ENCODE assay signal across 18 cellular contexts in genomic region chr10:46005383-46005782, GRCh38. TPM values are rescaled to one million over a fixed set of nuclear protein-coding genes. Genes with fewer than 3 reads are reported as not detected.
"Had no signal": no experiment of that assay in that cellular context is flagged by ENCODE, and none has a peak within 500 bp of the region (broad histone marks: within the 10 kb centered on the region; RNA-seq: fewer than 3 reads in every experiment).

No MANE protein-coding gene starts in this region.

- H3K4me3 ChIP-seq: adrenal gland, coronary artery, gastrocnemius medialis, heart left ventricle, lung, neural progenitor cell, thyroid gland had no signal

- H3K4me1 Mint-ChIP-seq: activated naive CD4-positive, alpha-beta T cell treated with anti-CD3 and anti-CD28 coated beads, Interleukin-2, amount 50 U/mL, for 24 hours; activated T-helper 17 cell treated with anti-CD3 and anti-CD28 coated beads, Interleukin-2, amount 50 U/mL, for 72 hours; neural progenitor cell; stimulated activated memory B cell treated with anti-CD40 and anti-IgM and Interleukin-4, amounts not matched to agents 10 μg/mL and 1 μg/mL and 100 μg/mL, for 72 hours had no signal

- DNase-seq: activated CD4-positive, CD25-positive, alpha-beta regulatory T cell treated with anti-CD3 and anti-CD28 coated beads, Interleukin-2, amount 50 U/mL, for 72 hours; adrenal gland; central memory CD4-positive, alpha-beta T cell; effector CD4-positive, alpha-beta T cell; gastrocnemius medialis; heart left ventricle; left colon; stimulated activated CD4-positive, alpha-beta T cell treated with anti-CD3 and anti-CD28 coated beads, Interleukin-2, amount 100 ng/mL, for 48 hours; thyroid gland had no signal

- H3K4me1 ChIP-seq: gastrocnemius medialis, neural progenitor cell, thyroid gland had no signal

- H3K27me3 Mint-ChIP-seq: activated naive CD4-positive, alpha-beta T cell treated with anti-CD3 and anti-CD28 coated beads, Interleukin-2, amount 50 U/mL, for 24 hours; activated T-helper 17 cell treated with anti-CD3 and anti-CD28 coated beads, Interleukin-2, amount 50 U/mL, for 72 hours; stimulated activated memory B cell treated with anti-CD40 and anti-IgM and Interleukin-4, amounts not matched to agents 10 μg/mL and 1 μg/mL and 100 μg/mL, for 72 hours had no signal

- H2AFZ ChIP-seq: neural progenitor cell, parathyroid adenoma had no signal

- H3K27me3 ChIP-seq: adrenal gland, gastrocnemius medialis, heart left ventricle, neural progenitor cell, thyroid gland had no signal

- H3K9me3 Mint-ChIP-seq: activated naive CD4-positive, alpha-beta T cell treated with anti-CD3 and anti-CD28 coated beads, Interleukin-2, amount 50 U/mL, for 24 hours; activated T-helper 17 cell treated with anti-CD3 and anti-CD28 coated beads, Interleukin-2, amount 50 U/mL, for 72 hours; neural progenitor cell; stimulated activated memory B cell treated with anti-CD40 and anti-IgM and Interleukin-4, amounts not matched to agents 10 μg/mL and 1 μg/mL and 100 μg/mL, for 72 hours had no signal

- H3K9ac ChIP-seq: neural progenitor cell, parathyroid adenoma had no signal

- H3K4me3 Mint-ChIP-seq: activated naive CD4-positive, alpha-beta T cell treated with anti-CD3 and anti-CD28 coated beads, Interleukin-2, amount 50 U/mL, for 24 hours; activated T-helper 17 cell treated with anti-CD3 and anti-CD28 coated beads, Interleukin-2, amount 50 U/mL, for 72 hours; neural progenitor cell; stimulated activated memory B cell treated with anti-CD40 and anti-IgM and Interleukin-4, amounts not matched to agents 10 μg/mL and 1 μg/mL and 100 μg/mL, for 72 hours had no signal

- ATAC-seq: activated T-helper 17 cell treated with anti-CD3 and anti-CD28 coated beads, Interleukin-2, amount 50 U/mL, for 72 hours; gastrocnemius medialis; heart left ventricle; left colon; stimulated activated memory B cell treated with anti-CD40 and anti-IgM and Interleukin-4, amounts not matched to agents 10 μg/mL and 1 μg/mL and 100 μg/mL, for 72 hours had no signal

- H3K4me2 ChIP-seq: neural progenitor cell had no signal

- H3K9me3 ChIP-seq: adrenal gland, gastrocnemius medialis, heart left ventricle, thyroid gland had no signal

- H3K27ac ChIP-seq: adrenal gland, coronary artery, gastrocnemius medialis, heart left ventricle, neural progenitor cell, parathyroid adenoma, thyroid gland had no signal

- H3K27ac Mint-ChIP-seq: activated naive CD4-positive, alpha-beta T cell treated with anti-CD3 and anti-CD28 coated beads, Interleukin-2, amount 50 U/mL, for 24 hours; activated T-helper 17 cell treated with anti-CD3 and anti-CD28 coated beads, Interleukin-2, amount 50 U/mL, for 72 hours; neural progenitor cell; stimulated activated memory B cell treated with anti-CD40 and anti-IgM and Interleukin-4, amounts not matched to agents 10 μg/mL and 1 μg/mL and 100 μg/mL, for 72 hours had no signal

RNA-seq across cellular contexts. Expression of gene MSMB, which starts 40.7 kb away (rescaled TPM):
- total RNA-seq: activated CD8-positive, alpha-beta memory T cell treated with anti-CD3 and anti-CD28 coated beads for 36 hours; activated T-helper 17 cell treated with anti-CD3 and anti-CD28 coated beads, Interleukin-2, amount 50 U/mL, for 72 hours; adrenal gland; gastrocnemius medialis; heart left ventricle; left colon; thyroid gland; urinary bladder had no signal
- polyA plus RNA-seq: adrenal gland, heart left ventricle had no signal
